In the genomic region with DNA sequence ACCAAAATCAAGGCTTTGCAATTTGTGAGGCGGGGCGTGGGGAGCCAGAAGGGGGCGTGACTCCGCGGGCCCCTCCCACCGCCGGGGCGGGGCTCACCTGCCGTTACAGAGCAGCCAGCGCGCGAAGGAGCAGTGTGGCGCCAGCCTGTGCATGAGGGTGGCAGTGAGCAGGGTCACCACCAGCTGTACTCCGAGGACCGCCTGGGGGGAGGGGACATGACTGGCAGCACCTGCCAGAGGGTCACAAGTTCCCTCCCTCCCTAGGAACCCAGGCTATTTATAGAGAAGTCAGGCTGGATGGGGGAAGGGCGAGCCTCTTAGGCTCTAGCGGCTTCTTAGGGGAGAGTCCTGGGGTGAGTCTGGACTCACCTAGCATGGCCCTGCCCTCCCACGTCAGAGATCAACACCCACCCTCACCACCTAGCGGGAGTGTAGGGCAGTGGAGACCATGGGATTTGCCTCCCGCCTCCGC, we compare ENCODE assay signal across 1 cellular context.
TF ChIP-seq lines count a peak whose summit lies in the region.

No MANE protein-coding gene starts in this region.

TF ChIP-seq in K562, 482 proteins besides CTCF, POLR2A, EP300 and RAD21 (continued from another document and continues in another):
- TF ChIP-seq, protein P1, sequence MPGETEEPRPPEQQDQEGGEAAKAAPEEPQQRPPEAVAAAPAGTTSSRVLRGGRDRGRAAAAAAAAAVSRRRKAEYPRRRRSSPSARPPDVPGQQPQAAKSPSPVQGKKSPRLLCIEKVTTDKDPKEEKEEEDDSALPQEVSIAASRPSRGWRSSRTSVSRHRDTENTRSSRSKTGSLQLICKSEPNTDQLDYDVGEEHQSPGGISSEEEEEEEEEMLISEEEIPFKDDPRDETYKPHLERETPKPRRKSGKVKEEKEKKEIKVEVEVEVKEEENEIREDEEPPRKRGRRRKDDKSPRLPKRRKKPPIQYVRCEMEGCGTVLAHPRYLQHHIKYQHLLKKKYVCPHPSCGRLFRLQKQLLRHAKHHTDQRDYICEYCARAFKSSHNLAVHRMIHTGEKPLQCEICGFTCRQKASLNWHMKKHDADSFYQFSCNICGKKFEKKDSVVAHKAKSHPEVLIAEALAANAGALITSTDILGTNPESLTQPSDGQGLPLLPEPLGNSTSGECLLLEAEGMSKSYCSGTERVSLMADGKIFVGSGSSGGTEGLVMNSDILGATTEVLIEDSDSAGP (CRISPR knock-in tag; IDR thresholded peaks at IDR 0.05) = no peak
- peak; percentile 95 for TF ChIP-seq MEF2A (IDR thresholded peaks at IDR 0.05; ENCODE audit: control insufficient read depth, low read depth, low read length)
- TF ChIP-seq ZNF3 (CRISPR knock-in tag; IDR thresholded peaks at IDR 0.05) = no peak
- no peak for TF ChIP-seq LCOR (CRISPR knock-in tag; IDR thresholded peaks at IDR 0.05)
- no peak for TF ChIP-seq TSHZ1 (CRISPR knock-in tag; IDR thresholded peaks at IDR 0.05)
- peak; percentile 22; the same call in 1 of the 2 replicates for TF ChIP-seq JUND (IDR thresholded peaks at IDR 0.05; ENCODE audit: borderline replicate concordance, low read depth, low read length)
- no peak for TF ChIP-seq JUND (tag; IDR thresholded peaks at IDR 0.05; ENCODE audit: borderline replicate concordance, low read depth, low read length)
- peak; percentile 50; the same call in 1 of the 2 replicates for TF ChIP-seq NKRF (IDR thresholded peaks at IDR 0.05; ENCODE audit: borderline replicate concordance)
- no peak for TF ChIP-seq FOXP1 (CRISPR knock-in tag; IDR thresholded peaks at IDR 0.05)
- TF ChIP-seq FOXK2 (conservative IDR thresholded peaks at IDR 0.05 in 1 of 2, IDR thresholded peaks at IDR 0.05 in 1 of 2; ENCODE audit: low read depth in 2 of 2) = peak; percentile 49 to 50; a peak in 1 of 4 replicates
- TF ChIP-seq, protein P2, sequence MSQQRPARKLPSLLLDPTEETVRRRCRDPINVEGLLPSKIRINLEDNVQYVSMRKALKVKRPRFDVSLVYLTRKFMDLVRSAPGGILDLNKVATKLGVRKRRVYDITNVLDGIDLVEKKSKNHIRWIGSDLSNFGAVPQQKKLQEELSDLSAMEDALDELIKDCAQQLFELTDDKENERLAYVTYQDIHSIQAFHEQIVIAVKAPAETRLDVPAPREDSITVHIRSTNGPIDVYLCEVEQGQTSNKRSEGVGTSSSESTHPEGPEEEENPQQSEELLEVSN (IDR thresholded peaks at IDR 0.05; ENCODE audit: borderline replicate concordance in 1 of 2, extremely low read depth in 1 of 2, insufficient read depth in 1 of 2, insufficient read length in 1 of 2, low read depth in 1 of 2, low read length in 1 of 2, poor library complexity in 1 of 2, severe bottlenecking in 1 of 2) = peak; percentile 40 to 68
- no peak for TF ChIP-seq CC2D1A (IDR thresholded peaks at IDR 0.05)
- TF ChIP-seq ZNF644 (tag; IDR thresholded peaks at IDR 0.05; ENCODE audit: low read depth) = no peak
- TF ChIP-seq ZBTB2 (IDR thresholded peaks at IDR 0.05) = peak; percentile 51; the same call in 1 of the 2 replicates
- TF ChIP-seq KAT8 (IDR thresholded peaks at IDR 0.05; ENCODE audit: low read depth) = no peak
- TF ChIP-seq RBFOX2 (IDR thresholded peaks at IDR 0.05; ENCODE audit: low read depth, low read length) = peak; percentile 84
- no peak for TF ChIP-seq TCF7 (IDR thresholded peaks at IDR 0.05; ENCODE audit: borderline replicate concordance)
- TF ChIP-seq ZNF146 (CRISPR knock-in tag; IDR thresholded peaks at IDR 0.05; ENCODE audit: unreplicated experiment) = no peak
- TF ChIP-seq CEBPB (tag; IDR thresholded peaks at IDR 0.05) = no peak
- TF ChIP-seq TEAD4 (IDR thresholded peaks at IDR 0.05; ENCODE audit: low read length) = 0 out of 2 replicates have a peak, but pooled peaks have one; percentile 17
- no peak for TF ChIP-seq TEAD4 (CRISPR knock-in tag; IDR thresholded peaks at IDR 0.05; ENCODE audit: borderline replicate concordance)
- 0 out of 2 replicates have a peak, but pooled peaks have one; percentile 25 for TF ChIP-seq E2F1 (CRISPR knock-in tag; IDR thresholded peaks at IDR 0.05)
- TF ChIP-seq THRAP3 (IDR thresholded peaks at IDR 0.05; ENCODE audit: borderline replicate concordance) = no peak
- TF ChIP-seq ZNF253 (CRISPR knock-in tag; conservative IDR thresholded peaks at IDR 0.05) = no peak
- peak; percentile 30; the same call in 1 of the 2 replicates for TF ChIP-seq USF1 (CRISPR knock-in tag; IDR thresholded peaks at IDR 0.05)
- TF ChIP-seq COPS2 (conservative IDR thresholded peaks at IDR 0.05) = no peak
- no peak for TF ChIP-seq HDAC3 (IDR thresholded peaks at IDR 0.05; ENCODE audit: borderline replicate concordance, partially characterized antibody)
- peak; percentile 84 for TF ChIP-seq ZEB2 (IDR thresholded peaks at IDR 0.05)
- TF ChIP-seq ARID1B (IDR thresholded peaks at IDR 0.05) = 0 out of 2 replicates have a peak, but pooled peaks have one; percentile 11
- TF ChIP-seq SAP30 (IDR thresholded peaks at IDR 0.05; ENCODE audit: borderline replicate concordance, insufficient read depth, low read depth, low read length, poor library complexity, severe bottlenecking) = no peak
- TF ChIP-seq FOXA1 (IDR thresholded peaks at IDR 0.05; ENCODE audit: borderline replicate concordance) = no peak
- no peak for TF ChIP-seq PRPF4 (IDR thresholded peaks at IDR 0.05; ENCODE audit: insufficient read depth, low read depth, low read length, poor library complexity, severe bottlenecking)
- no peak for TF ChIP-seq GATA2 (CRISPR knock-in tag; IDR thresholded peaks at IDR 0.05)
- TF ChIP-seq KDM4B (IDR thresholded peaks at IDR 0.05; ENCODE audit: borderline replicate concordance in 2 of 2, low read depth in 1 of 2) = 0 out of 4 replicates have a peak, but pooled peaks of 1 of the 2 experiments have one; percentile 35
- no peak for TF ChIP-seq CSDE1 (IDR thresholded peaks at IDR 0.05)
- TF ChIP-seq SREBF2 (CRISPR knock-in tag; IDR thresholded peaks at IDR 0.05) = no peak
- TF ChIP-seq, protein P3, sequence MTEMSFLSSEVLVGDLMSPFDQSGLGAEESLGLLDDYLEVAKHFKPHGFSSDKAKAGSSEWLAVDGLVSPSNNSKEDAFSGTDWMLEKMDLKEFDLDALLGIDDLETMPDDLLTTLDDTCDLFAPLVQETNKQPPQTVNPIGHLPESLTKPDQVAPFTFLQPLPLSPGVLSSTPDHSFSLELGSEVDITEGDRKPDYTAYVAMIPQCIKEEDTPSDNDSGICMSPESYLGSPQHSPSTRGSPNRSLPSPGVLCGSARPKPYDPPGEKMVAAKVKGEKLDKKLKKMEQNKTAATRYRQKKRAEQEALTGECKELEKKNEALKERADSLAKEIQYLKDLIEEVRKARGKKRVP (CRISPR knock-in tag; IDR thresholded peaks at IDR 0.05) = no peak
- no peak for TF ChIP-seq ARID3A (IDR thresholded peaks at IDR 0.05; ENCODE audit: borderline replicate concordance, low read depth, low read length)
- peak; percentile 60; the same call in 1 of the 2 replicates for TF ChIP-seq KLF13 (tag; IDR thresholded peaks at IDR 0.05; ENCODE audit: borderline replicate concordance, low read depth)
- no peak for TF ChIP-seq RBM17 (IDR thresholded peaks at IDR 0.05; ENCODE audit: borderline replicate concordance, low read depth, low read length)
- no peak for TF ChIP-seq GATAD2A (IDR thresholded peaks at IDR 0.05)
- TF ChIP-seq E2F4 (CRISPR knock-in tag; IDR thresholded peaks at IDR 0.05; ENCODE audit: low read depth) = no peak
